Comparison of ENCODE assay signal across 8 cellular contexts in the genomic region with DNA sequence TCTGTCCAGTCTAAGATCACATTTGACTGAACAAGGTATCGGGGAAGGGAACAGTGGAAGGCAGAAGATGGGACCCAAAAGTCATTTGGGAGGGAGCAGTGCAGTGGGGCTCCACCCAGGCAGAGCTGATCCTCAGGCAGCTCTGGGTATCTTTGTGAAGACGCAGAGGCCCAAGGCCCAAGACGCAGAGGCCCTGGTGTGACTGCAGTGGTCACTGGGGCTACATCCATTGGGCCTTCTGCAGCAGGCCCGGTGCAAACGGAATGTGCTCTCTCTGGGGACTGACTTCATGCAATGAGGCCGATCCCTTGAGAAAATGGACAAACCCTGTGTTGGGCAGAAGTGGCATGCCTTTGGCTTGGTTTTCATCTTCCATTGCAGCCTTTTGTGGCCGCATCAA.
"Had no signal": no experiment of that assay in that cellular context is flagged by ENCODE, and none has a peak within 500 bp of the region (broad histone marks: within the 10 kb centered on the region; RNA-seq: fewer than 3 reads in every experiment).

No MANE protein-coding gene starts in this region.

- FAIRE-seq: G401.6, GM12878, GM12891, GM12892, GM18507, GM19239 had no signal

- H3K4me3 ChIP-seq: GM12878 had no signal

- DNase-seq: GDM1, GF-D8 had no signal

- ATAC-seq: GM12878 had no signal
